9 cellular contexts compared by ENCODE assay signal in genomic region chr1:112397051-112397471, GRCh38. TPM values are rescaled to one million over a fixed set of nuclear protein-coding genes. Genes with fewer than 3 reads are reported as not detected.
DNase-seq lines count a peak whose midpoint lies in the region; ATAC-seq and TF ChIP-seq lines count a peak whose summit lies in the region.
"Had no signal": no experiment of that assay in that cellular context is flagged by ENCODE, and none has a peak within 500 bp of the region (broad histone marks: within the 10 kb centered on the region; RNA-seq: fewer than 3 reads in every experiment).

No MANE protein-coding gene starts in this region.

- H3K27ac Mint-ChIP-seq in CD8-positive, alpha-beta memory T cell: peak overlapping the region in 4 of 8 donors; percentile 27 to 87 (median 54)
- H3K27ac Mint-ChIP-seq in endothelial cell (ENCODE audit: unreplicated experiment): peak overlapping the region; percentile 94
- H3K27ac Mint-ChIP-seq in osteocyte (ENCODE audit: unreplicated experiment): peak overlapping the region; percentile 99

- peaks cover 14 to 21% (median 19%) of the 10 kb centered on the region in 3 donors for H3K4me1 Mint-ChIP-seq in CD8-positive, alpha-beta memory T cell
- peaks cover 70% of the 10 kb centered on the region for H3K4me1 Mint-ChIP-seq in endothelial cell (ENCODE audit: unreplicated experiment)
- peaks cover 73% of the 10 kb centered on the region for H3K4me1 Mint-ChIP-seq in osteocyte (ENCODE audit: unreplicated experiment)

- H3K27me3 ChIP-seq in CD8-positive, alpha-beta memory T cell (ENCODE audit: insufficient read depth, low read length, poor library complexity, severe bottlenecking): no peaks in the 10 kb centered on the region

- TF ChIP-seq POLR2A in NB4 (IDR thresholded peaks at IDR 0.05; ENCODE audit: extremely low read depth, insufficient read length): no peak

- no peak for ATAC-seq in esophagus mucosa
- no peak for ATAC-seq in GM21526 (IDR thresholded peaks at IDR 0.05; ENCODE audit: low FRiP score, unreplicated experiment)

- no peak for DNase-seq in CD8-positive, alpha-beta memory T cell
- DNase-seq in NB4 (ENCODE audit: low read depth) (no peak), endothelial cell (ENCODE audit: low spot score) (no peak), osteocyte (ENCODE audit: extremely low spot score, unreplicated experiment) (no peak), GM03348 (ENCODE audit: low spot score) (no peak), NCI-H1436 (lab: John Stamatoyannopoulos, UW) (no peak)
- DNase-seq: central memory CD4-positive, alpha-beta T cell had no signal

- peaks cover 19 to 26% of the 10 kb centered on the region in 2 donors for H3K27me3 Mint-ChIP-seq in CD8-positive, alpha-beta memory T cell
- H3K27me3 Mint-ChIP-seq in endothelial cell (ENCODE audit: unreplicated experiment): peaks cover 12% of the 10 kb centered on the region
- no peaks in the 10 kb centered on the region for H3K27me3 Mint-ChIP-seq in osteocyte (ENCODE audit: unreplicated experiment)

- no peaks in the 10 kb centered on the region for H3K9me3 Mint-ChIP-seq in CD8-positive, alpha-beta memory T cell
- H3K9me3 Mint-ChIP-seq in endothelial cell (ENCODE audit: unreplicated experiment): no peaks in the 10 kb centered on the region
- no peaks in the 10 kb centered on the region for H3K9me3 Mint-ChIP-seq in osteocyte (ENCODE audit: unreplicated experiment)

- H3K4me3 Mint-ChIP-seq in CD8-positive, alpha-beta memory T cell: peak overlapping the region; percentile 80 to 98 (median 94)
- H3K4me3 Mint-ChIP-seq in endothelial cell (ENCODE audit: unreplicated experiment) (peak overlapping the region; percentile 100), osteocyte (ENCODE audit: unreplicated experiment) (peak overlapping the region; percentile 100)

- H3K36me3 ChIP-seq in CD8-positive, alpha-beta memory T cell (ENCODE audit: insufficient read depth, low read length): no peaks in the 10 kb centered on the region

- CTCF ChIA-PET in CD8-positive, alpha-beta memory T cell (lab: Charles Lee): interaction anchor here (0.5 to 1.7 kb wide), 3 partner anchors 9 to 427 kb away, joined by 3 to 6 read pairs (median 3); no protein-coding TSS in a partner anchor

- no peaks in the 10 kb centered on the region for H3K9me3 ChIP-seq in CD8-positive, alpha-beta memory T cell (ENCODE audit: low read length)

- POLR2A ChIA-PET in CD8-positive, alpha-beta memory T cell (lab: Charles Lee): interaction anchor here (1.0 to 1.2 kb wide), 2 partner anchors 225 to 318 kb away, joined by 3 to 10 read pairs; partner anchors contain the start of gene PPM1J

- H3K27ac ChIP-seq in CD8-positive, alpha-beta memory T cell (ENCODE audit: low read depth, low read length): peak overlapping the region; percentile 29

- H3K4me1 ChIP-seq in CD8-positive, alpha-beta memory T cell (ENCODE audit: insufficient read depth, low read length): peaks cover 13% of the 10 kb centered on the region

- H3K36me3 Mint-ChIP-seq in CD8-positive, alpha-beta memory T cell: peaks cover 0 to 4% (median 0%) of the 10 kb centered on the region in 3 donors
- H3K36me3 Mint-ChIP-seq in endothelial cell (ENCODE audit: low read depth, unreplicated experiment) (peaks cover 4% of the 10 kb centered on the region), osteocyte (ENCODE audit: unreplicated experiment) (no peaks in the 10 kb centered on the region)

- peak overlapping the region; percentile 64 for H3K4me3 ChIP-seq in CD8-positive, alpha-beta memory T cell (ENCODE audit: low read length)
- peak overlapping the region; percentile 69 for H3K4me3 ChIP-seq in NB4 (ENCODE audit: low read depth, low read length)

- TF ChIP-seq CTCF in NB4 (IDR thresholded peaks at IDR 0.05; ENCODE audit: low read depth, low read length) (no peak), endothelial cell (IDR thresholded peaks at IDR 0.05; ENCODE audit: unreplicated experiment) (no peak), osteocyte (IDR thresholded peaks at IDR 0.05) (no peak)

RNA-seq across cellular contexts. Expression of gene CTTNBP2NL, which starts 1.0 kb away (rescaled TPM):
- 1 to 10 TPM; 2.3 to 2.5 TPM for total RNA-seq in CD8-positive, alpha-beta memory T cell
- polyA plus RNA-seq in CD8-positive, alpha-beta memory T cell: 0.07 TPM
- total RNA-seq in endothelial cell (ENCODE audit: unreplicated experiment): 84.0 TPM
- total RNA-seq in osteocyte: 50.6 and 54.2 TPM in 2 replicates
- 35.1 TPM for total RNA-seq in esophagus mucosa

Comparison
In these comparisons a context has a peak if more than half of its experiments do, and no peak if none do; other contexts are left out.
1. RNA of gene CTTNBP2NL, which starts 1.0 kb away (total RNA-seq): 84.0 TPM in endothelial cell (single experiment), 50.6 to 54.2 TPM in osteocyte and 35.1 TPM in esophagus mucosa (single experiment); 2.3 to 2.5 TPM in CD8-positive, alpha-beta memory T cell; every median in the first group is over 10 times any median in the second.
2. Peak in every context shown above with its lines, with median percentiles within 50 percentile points of each other: H3K4me3 Mint-ChIP-seq.